ENCODE assay signal across 15 cellular contexts in genomic region chr9:129656795-129657390, GRCh38. TPM values are rescaled to one million over a fixed set of nuclear protein-coding genes. Genes with fewer than 3 reads are reported as not detected.
DNase-seq lines count a peak whose midpoint lies in the region; ATAC-seq and TF ChIP-seq lines count a peak whose summit lies in the region.
"Had no signal": no experiment of that assay in that cellular context is flagged by ENCODE, and none has a peak within 500 bp of the region (broad histone marks: within the 10 kb centered on the region; RNA-seq: fewer than 3 reads in every experiment).

No MANE protein-coding gene starts in this region.

- WGBS in ovary, 3 donors = 72 to 79% (median 74%) methylated on average over 12 of the region's 12 CpGs

- no peaks in the 10 kb centered on the region for H3K27me3 ChIP-seq in ovary
- H3K27me3 ChIP-seq: upper lobe of right lung had no signal

- H3K36me3 Mint-ChIP-seq in activated CD8-positive, alpha-beta T cell treated with anti-CD3 and anti-CD28 coated beads for 36 hours (ENCODE audit: low read depth) = no peaks in the 10 kb centered on the region
- no peaks in the 10 kb centered on the region for H3K36me3 Mint-ChIP-seq in activated CD8-positive, alpha-beta T cell treated with anti-CD3 and anti-CD28 coated beads, Interleukin-2, amount 10 ng/mL, durations not matched to agents 7 days and 5 days (ENCODE audit: low read depth)
- no peaks in the 10 kb centered on the region for H3K36me3 Mint-ChIP-seq in type B pancreatic cell

- no peak overlapping the region for H3K4me3 Mint-ChIP-seq in activated CD8-positive, alpha-beta T cell treated with anti-CD3 and anti-CD28 coated beads for 36 hours
- H3K4me3 Mint-ChIP-seq in activated CD8-positive, alpha-beta T cell treated with anti-CD3 and anti-CD28 coated beads, Interleukin-2, amount 10 ng/mL, durations not matched to agents 7 days and 5 days = no peak overlapping the region
- no peak overlapping the region for H3K4me3 Mint-ChIP-seq in type B pancreatic cell
- H3K4me3 Mint-ChIP-seq: nephron had no signal

- H3K36me3 ChIP-seq in ovary = no peaks in the 10 kb centered on the region
- H3K36me3 ChIP-seq: upper lobe of right lung had no signal

- TF ChIP-seq EP300 in ovary (IDR thresholded peaks at IDR 0.05) = no peak

- TF ChIP-seq CTCF in activated CD8-positive, alpha-beta T cell treated with anti-CD3 and anti-CD28 coated beads for 36 hours (IDR thresholded peaks at IDR 0.05) = no peak
- TF ChIP-seq CTCF in ovary (IDR thresholded peaks at IDR 0.05) (no peak), type B pancreatic cell (conservative IDR thresholded peaks at IDR 0.05) (no peak)

- CTCF ChIA-PET in activated CD8-positive, alpha-beta T cell treated with anti-CD3 and anti-CD28 coated beads for 36 hours (lab: Charles Lee) = interaction anchor here (0.8 to 2.1 kb wide), 2 partner anchors 70 kb away, joined by 4 to 11 read pairs; no protein-coding TSS in a partner anchor
- CTCF ChIA-PET in activated CD8-positive, alpha-beta T cell treated with anti-CD3 and anti-CD28 coated beads, Interleukin-2, amount 10 ng/mL, durations not matched to agents 7 days and 5 days (lab: Charles Lee) = interaction anchor here (1.4 kb wide), 1 partner anchor 33 kb away, joined by 3 read pairs; no protein-coding TSS in a partner anchor

- TF ChIP-seq POLR2A in ovary (IDR thresholded peaks at IDR 0.05) = no peak

- peaks cover 8% of the 10 kb centered on the region for H3K4me1 ChIP-seq in ovary (ENCODE audit: insufficient read depth)
- H3K4me1 ChIP-seq: upper lobe of right lung had no signal

- H3K27ac Mint-ChIP-seq in activated CD8-positive, alpha-beta T cell treated with anti-CD3 and anti-CD28 coated beads for 36 hours = no peak overlapping the region
- no peak overlapping the region for H3K27ac Mint-ChIP-seq in activated CD8-positive, alpha-beta T cell treated with anti-CD3 and anti-CD28 coated beads, Interleukin-2, amount 10 ng/mL, durations not matched to agents 7 days and 5 days
- H3K27ac Mint-ChIP-seq in type B pancreatic cell = no peak overlapping the region
- H3K27ac Mint-ChIP-seq: nephron had no signal

- intact Hi-C loops in activated CD8-positive, alpha-beta T cell treated with anti-CD3 and anti-CD28 coated beads for 36 hours (cut with micrococcal nuclease) = no loop called here
- intact Hi-C loops in ovary (cut with DNase I) = no loop called here

- H3K27me3 Mint-ChIP-seq in activated CD8-positive, alpha-beta T cell treated with anti-CD3 and anti-CD28 coated beads for 36 hours = no peaks in the 10 kb centered on the region
- H3K27me3 Mint-ChIP-seq in activated CD8-positive, alpha-beta T cell treated with anti-CD3 and anti-CD28 coated beads, Interleukin-2, amount 10 ng/mL, durations not matched to agents 7 days and 5 days (ENCODE audit: low read depth) = peaks cover 13% of the 10 kb centered on the region
- H3K27me3 Mint-ChIP-seq in type B pancreatic cell = peaks cover 15% of the 10 kb centered on the region

- POLR2A ChIA-PET in activated CD8-positive, alpha-beta T cell treated with anti-CD3 and anti-CD28 coated beads for 36 hours (lab: Charles Lee) = no interaction called here
- POLR2A ChIA-PET in activated CD8-positive, alpha-beta T cell treated with anti-CD3 and anti-CD28 coated beads, Interleukin-2, amount 10 ng/mL, durations not matched to agents 7 days and 5 days (lab: Charles Lee) = no interaction called here

- H3K9me3 Mint-ChIP-seq in activated CD8-positive, alpha-beta T cell treated with anti-CD3 and anti-CD28 coated beads for 36 hours = no peaks in the 10 kb centered on the region
- H3K9me3 Mint-ChIP-seq in activated CD8-positive, alpha-beta T cell treated with anti-CD3 and anti-CD28 coated beads, Interleukin-2, amount 10 ng/mL, durations not matched to agents 7 days and 5 days (ENCODE audit: insufficient read depth) = no peaks in the 10 kb centered on the region
- no peaks in the 10 kb centered on the region for H3K9me3 Mint-ChIP-seq in type B pancreatic cell

- peak; percentile 51 for ATAC-seq in activated CD8-positive, alpha-beta T cell treated with anti-CD3 and anti-CD28 coated beads for 36 hours
- ATAC-seq in activated CD8-positive, alpha-beta T cell treated with anti-CD3 and anti-CD28 coated beads, Interleukin-2, amount 10 ng/mL, durations not matched to agents 7 days and 5 days = no peak
- ATAC-seq in HG03521 (IDR thresholded peaks at IDR 0.05; ENCODE audit: unreplicated experiment) = no peak
- ATAC-seq: upper lobe of right lung had no signal

- no peak overlapping the region for H3K4me3 ChIP-seq in skeletal muscle cell (ENCODE audit: low read depth, low read length)
- no peak overlapping the region for H3K4me3 ChIP-seq in ovary
- H3K4me3 ChIP-seq: SK-N-MC, upper lobe of right lung had no signal

- H3K27ac ChIP-seq in ovary = no peak overlapping the region
- H3K27ac ChIP-seq: SK-N-MC, upper lobe of right lung had no signal

- no peaks in the 10 kb centered on the region for H3K4me1 Mint-ChIP-seq in activated CD8-positive, alpha-beta T cell treated with anti-CD3 and anti-CD28 coated beads for 36 hours (ENCODE audit: low read depth)
- no peaks in the 10 kb centered on the region for H3K4me1 Mint-ChIP-seq in activated CD8-positive, alpha-beta T cell treated with anti-CD3 and anti-CD28 coated beads, Interleukin-2, amount 10 ng/mL, durations not matched to agents 7 days and 5 days (ENCODE audit: low read depth)
- peaks cover 18% of the 10 kb centered on the region for H3K4me1 Mint-ChIP-seq in type B pancreatic cell (ENCODE audit: unreplicated experiment)

- no peak for DNase-seq in activated CD8-positive, alpha-beta T cell treated with anti-CD3 and anti-CD28 coated beads for 36 hours
- no peak for DNase-seq in activated CD8-positive, alpha-beta T cell treated with anti-CD3 and anti-CD28 coated beads, Interleukin-2, amount 10 ng/mL, durations not matched to agents 7 days and 5 days
- DNase-seq in dedifferentiated amniotic fluid mesenchymal stem cell (ENCODE audit: extremely low spot score) (peak; percentile 51), skeletal muscle cell (ENCODE audit: low read depth) (peak; percentile 42), ovary (no peak), type B pancreatic cell (ENCODE audit: extremely low spot score, unreplicated experiment) (no peak)
- DNase-seq: erythroblast, NCI-H1092, NCI-H524 treated with DMSO at 0.1 percent for 48 hours, upper lobe of right lung had no signal

- H3K9me3 ChIP-seq in ovary = no peaks in the 10 kb centered on the region
- H3K9me3 ChIP-seq: upper lobe of right lung had no signal

TF ChIP-seq in PFSK-1, 5 proteins besides CTCF, POLR2A, EP300 and RAD21 (continues in another document):
- TF ChIP-seq FOXP2 (optimal IDR thresholded peaks at IDR 0.05; ENCODE audit: borderline replicate concordance, extremely low read depth, extremely low read length, insufficient read depth) (peak; percentile 36), POLR2AphosphoS5 (IDR thresholded peaks at IDR 0.05; ENCODE audit: low read depth, low read length) (no peak), SIN3A (IDR thresholded peaks at IDR 0.05; ENCODE audit: borderline replicate concordance, insufficient read depth, low read length) (no peak)

RNA-seq across cellular contexts. Expression of gene PRRX2, which starts 8.6 kb away (rescaled TPM):
- 1 to 10 TPM in 1 of 2 experiments, under 1 TPM in 1; 0.85 to 1.2 TPM for total RNA-seq in activated CD8-positive, alpha-beta T cell treated with anti-CD3 and anti-CD28 coated beads for 36 hours
- under 1 TPM in 1 of 2 experiments, not detected in 1; 0.21 TPM for total RNA-seq in activated CD8-positive, alpha-beta T cell treated with anti-CD3 and anti-CD28 coated beads, Interleukin-2, amount 10 ng/mL, durations not matched to agents 7 days and 5 days
- not detected for polyA plus RNA-seq in PFSK-1 (2012; ENCODE audit: insufficient read length, low read depth)
- 1 to 10 TPM in 4 of 7 donors, under 1 TPM in 3; 0.20 to 4.0 (median 1.4) TPM for total RNA-seq in ovary
- under 1 TPM; 0.33 to 0.77 TPM for polyA plus RNA-seq in ovary
- total RNA-seq in type B pancreatic cell (ENCODE audit: low replicate concordance) = 0.50 and 20.8 TPM in 2 replicates

RNA-seq across cellular contexts. Expression of gene ASB6, which starts 14.9 kb away (rescaled TPM):
- 10 to 100 TPM; 16.6 TPM for total RNA-seq in activated CD8-positive, alpha-beta T cell treated with anti-CD3 and anti-CD28 coated beads for 36 hours
- 10 to 100 TPM; 25.4 to 27.7 TPM for total RNA-seq in activated CD8-positive, alpha-beta T cell treated with anti-CD3 and anti-CD28 coated beads, Interleukin-2, amount 10 ng/mL, durations not matched to agents 7 days and 5 days
- 24.5 TPM for polyA plus RNA-seq in PFSK-1 (2012; ENCODE audit: insufficient read length, low read depth)
- 10 to 100 TPM; 11.3 to 20.1 (median 17.3) TPM for total RNA-seq in ovary
- polyA plus RNA-seq in ovary = 10 to 100 TPM in 1 of 2 donors, 1 to 10 TPM in 1; 6.3 to 11.6 TPM
- 20.7 and 22.4 TPM in 2 replicates for total RNA-seq in type B pancreatic cell (ENCODE audit: low replicate concordance)

RNA-seq across cellular contexts. Expression of gene NTMT1, which starts 30.9 kb away (rescaled TPM):
- total RNA-seq in activated CD8-positive, alpha-beta T cell treated with anti-CD3 and anti-CD28 coated beads for 36 hours = 10 to 100 TPM; 69.5 to 74.4 TPM
- total RNA-seq in activated CD8-positive, alpha-beta T cell treated with anti-CD3 and anti-CD28 coated beads, Interleukin-2, amount 10 ng/mL, durations not matched to agents 7 days and 5 days = 10 to 100 TPM; 36.2 to 39.2 TPM
- polyA plus RNA-seq in PFSK-1 (2012; ENCODE audit: insufficient read length, low read depth) = 181 TPM
- total RNA-seq in ovary = 10 to 100 TPM; 11.9 to 29.7 (median 25.3) TPM
- polyA plus RNA-seq in ovary = 10 to 100 TPM; 11.7 to 33.1 TPM
- total RNA-seq in type B pancreatic cell (ENCODE audit: low replicate concordance) = 31.4 and 33.5 TPM in 2 replicates

RNA-seq across cellular contexts. Expression of gene C9orf50, which starts 36.0 kb away (rescaled TPM):
- total RNA-seq in activated CD8-positive, alpha-beta T cell treated with anti-CD3 and anti-CD28 coated beads for 36 hours = not detected
- not detected for total RNA-seq in activated CD8-positive, alpha-beta T cell treated with anti-CD3 and anti-CD28 coated beads, Interleukin-2, amount 10 ng/mL, durations not matched to agents 7 days and 5 days
- polyA plus RNA-seq in PFSK-1 (2012; ENCODE audit: insufficient read length, low read depth) = not detected
- total RNA-seq in ovary (1 to 10 TPM in 1 of 7 donors, under 1 TPM in 1, not detected in 5; 0.30 to 1.1 TPM), type B pancreatic cell (ENCODE audit: low replicate concordance) (not detected in 2 replicates)
- under 1 TPM in 1 of 2 donors, not detected in 1; 0.07 TPM for polyA plus RNA-seq in ovary
- total RNA-seq: A673, upper lobe of right lung had no signal

Comparison
In these comparisons a context has a peak if more than half of its experiments do, and no peak if none do; other contexts are left out.
1. DNase-seq: peak in dedifferentiated amniotic fluid mesenchymal stem cell (single experiment) and skeletal muscle cell (single experiment); none in activated CD8-positive, alpha-beta T cell treated with anti-CD3 and anti-CD28 coated beads for 36 hours (single experiment), activated CD8-positive, alpha-beta T cell treated with anti-CD3 and anti-CD28 coated beads, Interleukin-2, amount 10 ng/mL, durations not matched to agents 7 days and 5 days (single experiment), ovary (0 of 5) and type B pancreatic cell (single experiment).